In the genomic region with DNA sequence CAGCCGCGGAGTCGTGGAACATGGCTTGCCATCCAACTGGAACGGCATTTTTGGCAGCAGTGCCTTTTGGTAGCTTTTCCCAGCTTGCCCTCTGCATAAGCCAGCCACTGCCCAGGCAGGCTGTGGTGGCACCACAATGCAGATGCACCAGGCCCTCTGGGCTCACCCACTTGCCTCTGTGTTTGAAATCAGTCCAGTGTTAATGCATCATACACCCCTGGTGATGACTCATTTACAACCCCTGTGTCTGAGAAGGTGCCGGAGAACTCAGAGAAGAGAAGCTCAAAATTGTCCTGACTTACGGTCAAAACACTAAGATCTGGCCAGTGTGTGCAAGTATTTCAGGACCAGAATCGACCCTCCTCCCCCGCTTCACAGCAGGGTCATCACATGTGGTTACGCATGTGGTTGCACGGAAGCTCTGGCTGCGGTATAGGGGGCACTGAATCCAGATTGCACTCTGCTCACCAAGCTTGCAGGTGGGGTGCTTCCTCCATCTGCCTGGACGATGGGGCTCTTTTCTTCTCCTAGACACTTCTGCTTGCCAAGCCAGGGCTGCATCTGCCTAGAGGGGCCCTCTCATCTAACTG, we compare ENCODE assay signal across 11 cellular contexts.
DNase-seq lines count a peak whose midpoint lies in the region; ATAC-seq, FAIRE-seq and TF ChIP-seq lines count a peak whose summit lies in the region.
"Had no signal": no experiment of that assay in that cellular context is flagged by ENCODE, and none has a peak within 500 bp of the region (broad histone marks: within the 10 kb centered on the region; RNA-seq: fewer than 3 reads in every experiment).

No MANE protein-coding gene starts in this region.

- peak; percentile 38 for DNase-seq in ELR (ENCODE audit: low read depth)
- DNase-seq in H54 (ENCODE audit: insufficient read length, low spot score): peak; percentile 67
- peak; percentile 54 for DNase-seq in RCC 7860 (ENCODE audit: low spot score)
- DNase-seq in lower lobe of right lung: no peak
- DNase-seq in NCI-H1694 treated with DMSO at 0.1 percent for 48 hours (lab: John Stamatoyannopoulos, UW): no peak
- DNase-seq in COLO829 (ENCODE audit: low spot score): no peak
- DNase-seq: activated CD4-positive, alpha-beta T cell treated with anti-CD3 and anti-CD28 coated beads, Interleukin-2, amount 50 U/mL, for 48 hours; colonic mucosa had no signal

- ATAC-seq in lower lobe of right lung (peak; percentile 14 to 39), GM19397 (IDR thresholded peaks at IDR 0.05; ENCODE audit: unreplicated experiment) (no peak), GM19023 (IDR thresholded peaks at IDR 0.05; ENCODE audit: unreplicated experiment) (no peak)

- TF ChIP-seq POLR2A in H54 (IDR thresholded peaks at IDR 0.05; ENCODE audit: low read depth, low read length): no peak

- intact Hi-C loops in lower lobe of right lung (cut with DNase I): no loop called here

- no peak overlapping the region for H3K27ac ChIP-seq in lower lobe of right lung
- H3K27ac ChIP-seq: colonic mucosa had no signal

- no peak overlapping the region for H3K4me3 ChIP-seq in lower lobe of right lung
- H3K4me3 ChIP-seq: colonic mucosa had no signal

- H3K4me1 ChIP-seq in lower lobe of right lung: peaks cover 12% of the 10 kb centered on the region
- H3K4me1 ChIP-seq: colonic mucosa had no signal

- no peaks in the 10 kb centered on the region for H3K36me3 ChIP-seq in lower lobe of right lung
- H3K36me3 ChIP-seq: colonic mucosa had no signal

- no peak for TF ChIP-seq CTCF in lower lobe of right lung (IDR thresholded peaks at IDR 0.05)

- no peaks in the 10 kb centered on the region for H3K27me3 ChIP-seq in lower lobe of right lung (ENCODE audit: low read depth)
- H3K27me3 ChIP-seq: colonic mucosa had no signal

- H3K9me3 ChIP-seq in lower lobe of right lung: peaks cover 5% of the 10 kb centered on the region
- H3K9me3 ChIP-seq: colonic mucosa had no signal

- peak; percentile 33 for FAIRE-seq in H54 (lab: Jason Lieb, UNC)
- peak; percentile 77 for FAIRE-seq in RCC 7860 (lab: Jason Lieb, UNC)
- FAIRE-seq: G401.6 had no signal

Comparison
In these comparisons a context has a peak if more than half of its experiments do, and no peak if none do; other contexts are left out.
1. DNase-seq: peak in ELR (single experiment), H54 (single experiment) and RCC 7860 (single experiment); none in lower lobe of right lung (single experiment), NCI-H1694 treated with DMSO at 0.1 percent for 48 hours (single experiment) and COLO829 (single experiment).
2. ATAC-seq: peak in lower lobe of right lung (2 of 2); none in GM19397 (single experiment) and GM19023 (single experiment).